ENCODE assay signal across 19 cellular contexts in genomic region chr14:54790092-54790491, GRCh38.
A peak's percentile ranks its signal among the peaks of the same experiment; 100 is the strongest.
DNase-seq lines count a peak whose midpoint lies in the region; ATAC-seq and TF ChIP-seq lines count a peak whose summit lies in the region.
"Had no signal": no experiment of that assay in that cellular context is flagged by ENCODE, and none has a peak within 500 bp of the region (broad histone marks: within the 10 kb centered on the region; RNA-seq: fewer than 3 reads in every experiment).

No MANE protein-coding gene starts in this region.

- TF ChIP-seq CTCF in coronary artery (IDR thresholded peaks at IDR 0.05) = no peak
- TF ChIP-seq CTCF in dorsolateral prefrontal cortex (IDR thresholded peaks at IDR 0.05 in 54 of 56, conservative IDR thresholded peaks at IDR 0.05 in 2 of 56; ENCODE audit: low read depth in 1 of 56, partially characterized antibody in 56 of 56) = no peak
- TF ChIP-seq CTCF in spleen (IDR thresholded peaks at IDR 0.05 in 8 of 11, conservative IDR thresholded peaks at IDR 0.05 in 3 of 11) = no peak

- H3K27ac ChIP-seq in coronary artery (no peak overlapping the region), dorsolateral prefrontal cortex (no peak overlapping the region), spleen (no peak overlapping the region)
- H3K27ac ChIP-seq: 22Rv1, BLaER1, C4-2B had no signal

- peak; percentile 15 for DNase-seq in activated CD8-positive, alpha-beta memory T cell treated with anti-CD3 and anti-CD28 coated beads, Interleukin-2, amount 50 U/mL, for 48 hours
- DNase-seq in activated CD8-positive, alpha-beta memory T cell treated with anti-CD3 and anti-CD28 coated beads, Interleukin-2, amount 10 ng/mL, durations not matched to agents 7 days and 5 days = no peak
- DNase-seq in coronary artery (ENCODE audit: low spot score) (peak; percentile 17), memory B cell (ENCODE audit: low spot score in 2 of 2) (no peak), dorsolateral prefrontal cortex (no peak), spleen (no peak)
- DNase-seq: Caco-2; CD4-positive, CD25-positive, alpha-beta regulatory T cell; CD8-positive, alpha-beta T cell; DMS153; DND-41; H9 had no signal

- no peak overlapping the region for H3K4me3 Mint-ChIP-seq in activated CD8-positive, alpha-beta memory T cell treated with anti-CD3 and anti-CD28 coated beads, Interleukin-2, amount 10 ng/mL, durations not matched to agents 7 days and 5 days
- no peak overlapping the region for H3K4me3 Mint-ChIP-seq in memory B cell
- H3K4me3 Mint-ChIP-seq: B cell; CD4-positive, CD25-positive, alpha-beta regulatory T cell; CD8-positive, alpha-beta T cell; GM23338; H9 had no signal

- no peaks in the 10 kb centered on the region for H3K36me3 Mint-ChIP-seq in activated CD8-positive, alpha-beta memory T cell treated with anti-CD3 and anti-CD28 coated beads, Interleukin-2, amount 10 ng/mL, durations not matched to agents 7 days and 5 days
- peaks cover 29% of the 10 kb centered on the region for H3K36me3 Mint-ChIP-seq in memory B cell
- H3K36me3 Mint-ChIP-seq: CD4-positive, CD25-positive, alpha-beta regulatory T cell; CD8-positive, alpha-beta T cell had no signal

- H3K9me3 ChIP-seq in spleen = peaks cover 0 to 7% (median 5%) of the 10 kb centered on the region in 8 donors

- H3K4me1 ChIP-seq in spleen = peaks cover 0 to 8% (median 4%) of the 10 kb centered on the region in 6 donors
- H3K4me1 ChIP-seq: Caco-2 had no signal

- H3K27ac Mint-ChIP-seq in activated CD8-positive, alpha-beta memory T cell treated with anti-CD3 and anti-CD28 coated beads, Interleukin-2, amount 10 ng/mL, durations not matched to agents 7 days and 5 days = no peak overlapping the region
- peak overlapping the region; percentile 22 for H3K27ac Mint-ChIP-seq in memory B cell
- H3K27ac Mint-ChIP-seq: B cell; CD4-positive, CD25-positive, alpha-beta regulatory T cell; CD8-positive, alpha-beta T cell; GM23338; H9 had no signal

- no peaks in the 10 kb centered on the region for H3K4me1 Mint-ChIP-seq in activated CD8-positive, alpha-beta memory T cell treated with anti-CD3 and anti-CD28 coated beads, Interleukin-2, amount 10 ng/mL, durations not matched to agents 7 days and 5 days
- peaks cover 5% of the 10 kb centered on the region for H3K4me1 Mint-ChIP-seq in memory B cell
- H3K4me1 Mint-ChIP-seq: CD4-positive, CD25-positive, alpha-beta regulatory T cell had no signal

- intact Hi-C loops in dorsolateral prefrontal cortex (cut with DNase I) (no loop called here), spleen (cut with DNase I; ENCODE audit: low total_unique reads) (no loop called here)

- no peaks in the 10 kb centered on the region for H3K27me3 ChIP-seq in dorsolateral prefrontal cortex
- no peaks in the 10 kb centered on the region for H3K27me3 ChIP-seq in spleen (replicated peaks in 1 of 7)
- H3K27me3 ChIP-seq: BLaER1 had no signal

- no peaks in the 10 kb centered on the region for H3K27me3 Mint-ChIP-seq in activated CD8-positive, alpha-beta memory T cell treated with anti-CD3 and anti-CD28 coated beads, Interleukin-2, amount 10 ng/mL, durations not matched to agents 7 days and 5 days
- H3K27me3 Mint-ChIP-seq in memory B cell = no peaks in the 10 kb centered on the region
- H3K27me3 Mint-ChIP-seq: B cell had no signal

- TF ChIP-seq POLR2A in spleen (IDR thresholded peaks at IDR 0.05) = no peak

- H3K9me3 Mint-ChIP-seq in activated CD8-positive, alpha-beta memory T cell treated with anti-CD3 and anti-CD28 coated beads, Interleukin-2, amount 10 ng/mL, durations not matched to agents 7 days and 5 days (ENCODE audit: low read depth) = no peaks in the 10 kb centered on the region
- H3K9me3 Mint-ChIP-seq in memory B cell = no peaks in the 10 kb centered on the region
- H3K9me3 Mint-ChIP-seq: GM23338, H9 had no signal

- 92 to 98% (median 95%) methylated on average over 7 of the region's 7 CpGs for WGBS in spleen, 5 donors

- H3K36me3 ChIP-seq in spleen = peaks cover 0 to 50% (median 6%) of the 10 kb centered on the region in 6 donors

- H3K4me3 ChIP-seq in coronary artery (no peak overlapping the region), dorsolateral prefrontal cortex (no peak overlapping the region), spleen (no peak overlapping the region)
- H3K4me3 ChIP-seq: BLaER1, GM23338 had no signal

- no peak for ATAC-seq in activated CD8-positive, alpha-beta memory T cell treated with anti-CD3 and anti-CD28 coated beads, Interleukin-2, amount 10 ng/mL, durations not matched to agents 7 days and 5 days
- ATAC-seq in memory B cell (ENCODE audit: low read depth) (no peak), GM19035 (IDR thresholded peaks at IDR 0.05; ENCODE audit: unreplicated experiment) (no peak)
- ATAC-seq: CD8-positive, alpha-beta T cell; GM23338; HCT116 had no signal

- CTCF ChIA-PET in activated CD8-positive, alpha-beta memory T cell treated with anti-CD3 and anti-CD28 coated beads, Interleukin-2, amount 10 ng/mL, durations not matched to agents 7 days and 5 days (lab: Charles Lee) = no interaction called here

Comparison
In these comparisons a context has a peak if more than half of its experiments do, and no peak if none do; other contexts are left out.
1. DNase-seq: peak in activated CD8-positive, alpha-beta memory T cell treated with anti-CD3 and anti-CD28 coated beads, Interleukin-2, amount 50 U/mL, for 48 hours (single experiment) and coronary artery (single experiment); none in activated CD8-positive, alpha-beta memory T cell treated with anti-CD3 and anti-CD28 coated beads, Interleukin-2, amount 10 ng/mL, durations not matched to agents 7 days and 5 days (single experiment), memory B cell (0 of 2), dorsolateral prefrontal cortex (0 of 10) and spleen (single experiment).